ENCODE assay signal across 12 cellular contexts in the genomic region with DNA sequence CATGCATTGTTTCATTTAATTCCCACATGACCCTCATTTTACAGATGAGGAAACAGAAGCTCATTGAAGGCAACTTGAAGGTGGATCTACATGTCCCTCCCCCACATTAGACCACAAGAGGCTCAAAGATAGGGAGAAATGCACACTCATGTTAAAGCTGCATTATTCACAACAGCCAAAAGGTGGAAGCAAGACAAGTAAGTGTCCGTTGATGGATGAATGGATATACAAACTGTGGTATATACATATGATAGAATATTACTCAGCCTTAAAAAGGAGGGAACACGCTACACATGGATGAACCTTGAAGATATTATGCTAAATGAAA.
A peak's percentile ranks its signal among the peaks of the same experiment; 100 is the strongest.
DNase-seq lines count a peak whose midpoint lies in the region; ATAC-seq and TF ChIP-seq lines count a peak whose summit lies in the region.
"Had no signal": no experiment of that assay in that cellular context is flagged by ENCODE, and none has a peak within 500 bp of the region (broad histone marks: within the 10 kb centered on the region; RNA-seq: fewer than 3 reads in every experiment).

No MANE protein-coding gene starts in this region.

- H3K27me3 Mint-ChIP-seq in MCF 10A (ENCODE audit: insufficient read depth, unreplicated experiment) (no peaks in the 10 kb centered on the region), type B pancreatic cell (peaks cover 4% of the 10 kb centered on the region)

- H3K4me2 ChIP-seq in SK-N-SH, result 0 out of 2 replicates have a peak overlapping the region, but pooled peaks have one; percentile 20

- TF ChIP-seq CTCF in MCF 10A (IDR thresholded peaks at IDR 0.05; ENCODE audit: unreplicated experiment) (no peak), breast epithelium (IDR thresholded peaks at IDR 0.05) (no peak), SK-N-SH (IDR thresholded peaks at IDR 0.05) (peak; percentile 7; the same call in 1 of the 2 replicates), fibroblast of pulmonary artery (IDR thresholded peaks at IDR 0.05; ENCODE audit: low read length, missing control alignments) (no peak), type B pancreatic cell (conservative IDR thresholded peaks at IDR 0.05) (peak; percentile 12), gastrocnemius medialis (IDR thresholded peaks at IDR 0.05 in 4 of 5, conservative IDR thresholded peaks at IDR 0.05 in 1 of 5) (no peak)

- H3K9me2 ChIP-seq in SK-N-SH, result no peaks in the 10 kb centered on the region

- no peak for ATAC-seq in gastrocnemius medialis
- ATAC-seq in HG03442 (IDR thresholded peaks at IDR 0.05; ENCODE audit: unreplicated experiment), result no peak

- CTCF ChIA-PET in MCF 10A (lab: Yijun Ruan, JAX) (interaction anchor here (0.6 to 1.8 kb wide), 8 partner anchors 18 to 207 kb away, joined by 3 to 5 read pairs (median 4); no protein-coding TSS in a partner anchor), SK-N-SH (lab: Yijun Ruan, JAX) (interaction anchor here (1.2 to 1.3 kb wide), 2 partner anchors 8 to 13 kb away, joined by 3 read pairs; no protein-coding TSS in a partner anchor)

- peaks cover 13% of the 10 kb centered on the region for H3F3A ChIP-seq in SK-N-SH (replicated peaks; ENCODE audit: insufficient read depth)

- H4K20me1 ChIP-seq in SK-N-SH (ENCODE audit: insufficient read depth), result no peaks in the 10 kb centered on the region

- in situ Hi-C loops in gastrocnemius medialis (cut with MboI; ENCODE audit: low sequenced_read_pairs in 4 of 4), result no loop called here

- H3K4me1 Mint-ChIP-seq in MCF 10A (ENCODE audit: insufficient read depth, unreplicated experiment), result peaks cover 56% of the 10 kb centered on the region
- H3K4me1 Mint-ChIP-seq in type B pancreatic cell (ENCODE audit: unreplicated experiment), result peaks cover 31% of the 10 kb centered on the region

- TF ChIP-seq EP300 in SK-N-SH (IDR thresholded peaks at IDR 0.05; ENCODE audit: borderline replicate concordance in 1 of 2, low read depth in 1 of 2, low read length in 1 of 2), result no peak

- no peaks in the 10 kb centered on the region for H3K36me3 ChIP-seq in breast epithelium
- H3K36me3 ChIP-seq in SK-N-SH (replicated peaks in 1 of 2; ENCODE audit: control insufficient read depth in 1 of 2, insufficient read depth in 2 of 2, low read length in 1 of 2), result no peaks in the 10 kb centered on the region
- no peaks in the 10 kb centered on the region for H3K36me3 ChIP-seq in gastrocnemius medialis
- H3K36me3 ChIP-seq: SJSA1 had no signal

- H3K79me2 ChIP-seq in SK-N-SH (ENCODE audit: insufficient read depth), result no peaks in the 10 kb centered on the region

- POLR2A ChIA-PET in MCF 10A (lab: Yijun Ruan, JAX) (interaction anchor here (0.6 to 4.9 kb wide), 14 partner anchors 12 to 815 kb away, joined by 3 to 41 read pairs (median 4); a partner anchor contains a TSS), SK-N-SH (lab: Yijun Ruan, JAX) (no interaction called here)

- H3K36me3 Mint-ChIP-seq in MCF 10A (ENCODE audit: insufficient read depth, unreplicated experiment) (no peaks in the 10 kb centered on the region), type B pancreatic cell (peaks cover 4% of the 10 kb centered on the region)

- DNase-seq in MCF 10A (ENCODE audit: unreplicated experiment), result peak; percentile 34
- DNase-seq in breast epithelium (ENCODE audit: low spot score in 2 of 2), result no peak
- no peak for DNase-seq in SK-N-SH
- DNase-seq in fibroblast of pulmonary artery (ENCODE audit: low read depth), result peak; percentile 10
- DNase-seq in type B pancreatic cell (ENCODE audit: extremely low spot score, unreplicated experiment), result no peak
- DNase-seq in gastrocnemius medialis, result no peak
- no peak for DNase-seq in activated gamma-delta T cell (lab: John Stamatoyannopoulos, UW)
- DNase-seq: activated CD4-positive, CD25-positive, alpha-beta regulatory T cell; midbrain had no signal

- no TSS peak for BruUV-seq in MCF 10A (replicated peaks; lab: Mats Ljungman, UMichigan)

- no peaks in the 10 kb centered on the region for H3K4me1 ChIP-seq in breast epithelium
- peaks cover 3 to 12% of the 10 kb centered on the region in 2 experiments; a peak in 2 of 4 replicates for H3K4me1 ChIP-seq in SK-N-SH (ENCODE audit: control insufficient read depth in 1 of 2, insufficient read depth in 2 of 2, low read depth in 1 of 2, low read length in 1 of 2)
- H3K4me1 ChIP-seq in gastrocnemius medialis, result peaks cover 0 to 14% of the 10 kb centered on the region in 2 donors

- H3K4me3 Mint-ChIP-seq in MCF 10A (ENCODE audit: unreplicated experiment), result no peak overlapping the region
- H3K4me3 Mint-ChIP-seq in type B pancreatic cell, result no peak overlapping the region

- no peak for TF ChIP-seq RAD21 in SK-N-SH (IDR thresholded peaks at IDR 0.05; ENCODE audit: low read length)

- 0 out of 2 replicates have a peak overlapping the region, but pooled peaks have one; percentile 49 for H2AFZ ChIP-seq in SK-N-SH (ENCODE audit: low read depth)

- TF ChIP-seq POLR2A in breast epithelium (IDR thresholded peaks at IDR 0.05) (no peak), gastrocnemius medialis (IDR thresholded peaks at IDR 0.05) (no peak)

- WGBS in SK-N-SH (ENCODE audit: low lambda C conversion rate), result 96% methylated on average over 2 of the region's 2 CpGs

- H3K27me3 ChIP-seq in breast epithelium (no peaks in the 10 kb centered on the region), SK-N-SH (ENCODE audit: insufficient read depth) (no peaks in the 10 kb centered on the region), gastrocnemius medialis (no peaks in the 10 kb centered on the region)
- H3K27me3 ChIP-seq: SJSA1 had no signal

- peak overlapping the region; percentile 86 for H3K27ac Mint-ChIP-seq in MCF 10A (ENCODE audit: low read depth, unreplicated experiment)
- peak overlapping the region; percentile 79 for H3K27ac Mint-ChIP-seq in type B pancreatic cell

- H3K9me3 ChIP-seq in breast epithelium (no peaks in the 10 kb centered on the region), SK-N-SH (no peaks in the 10 kb centered on the region), gastrocnemius medialis (no peaks in the 10 kb centered on the region)
- H3K9me3 ChIP-seq: SJSA1 had no signal

- H3K27ac ChIP-seq in breast epithelium (no peak overlapping the region), SK-N-SH (ENCODE audit: low read depth in 2 of 2, low read length in 1 of 2) (peak overlapping the region in 1 of 2 experiments; percentile 52; a peak in 1 of 4 replicates), gastrocnemius medialis (no peak overlapping the region)
- H3K27ac ChIP-seq: SJSA1 had no signal

- no peaks in the 10 kb centered on the region for H3K9me3 Mint-ChIP-seq in MCF 10A (ENCODE audit: unreplicated experiment)
- H3K9me3 Mint-ChIP-seq in type B pancreatic cell, result peaks cover 6% of the 10 kb centered on the region
- H3K9me3 Mint-ChIP-seq: effector memory CD8-positive, alpha-beta T cell had no signal

- no peak overlapping the region for H3K4me3 ChIP-seq in breast epithelium
- no peak overlapping the region for H3K4me3 ChIP-seq in SK-N-SH (ENCODE audit: low read depth in 2 of 2, low read length in 1 of 2)
- H3K4me3 ChIP-seq in fibroblast of pulmonary artery (replicated peaks; ENCODE audit: low read depth, low read length), result no peak overlapping the region
- no peak overlapping the region for H3K4me3 ChIP-seq in gastrocnemius medialis
- H3K4me3 ChIP-seq: SJSA1 had no signal

- intact Hi-C loops in MCF 10A (cut with micrococcal nuclease) (loop anchor here (2.0 to 10.0 kb wide), 6 partner anchors 51 to 219 kb away; a partner anchor contains a TSS), breast epithelium (cut with DNase I; ENCODE audit: low total_unique reads) (no loop called here), gastrocnemius medialis (cut with DNase I; ENCODE audit: low total_unique reads) (no loop called here)

- H3K9ac ChIP-seq in SK-N-SH, result no peak overlapping the region

TF ChIP-seq in SK-N-SH, 30 proteins besides CTCF, POLR2A, EP300 and RAD21 (continues in another document):
- TF ChIP-seq POLR2AphosphoS5 (IDR thresholded peaks at IDR 0.05; ENCODE audit: low read depth, low read length) (no peak), NRF1 (IDR thresholded peaks at IDR 0.05; ENCODE audit: low read depth, low read length) (no peak), TAF1 (IDR thresholded peaks at IDR 0.05; ENCODE audit: borderline replicate concordance, low read depth, low read length) (no peak), RFX5 (IDR thresholded peaks at IDR 0.05; ENCODE audit: low read length) (no peak), RCOR1 (IDR thresholded peaks at IDR 0.05; ENCODE audit: low read length) (no peak), JUND (IDR thresholded peaks at IDR 0.05) (no peak), TCF12 (IDR thresholded peaks at IDR 0.05) (no peak), SIN3A (IDR thresholded peaks at IDR 0.05; ENCODE audit: borderline replicate concordance, low read depth, low read length) (no peak), EZH2phosphoT487 (IDR thresholded peaks at IDR 0.05; ENCODE audit: borderline replicate concordance, low read depth) (no peak), GABPA (IDR thresholded peaks at IDR 0.05; ENCODE audit: low read depth) (no peak)
- TF ChIP-seq, protein P1, sequence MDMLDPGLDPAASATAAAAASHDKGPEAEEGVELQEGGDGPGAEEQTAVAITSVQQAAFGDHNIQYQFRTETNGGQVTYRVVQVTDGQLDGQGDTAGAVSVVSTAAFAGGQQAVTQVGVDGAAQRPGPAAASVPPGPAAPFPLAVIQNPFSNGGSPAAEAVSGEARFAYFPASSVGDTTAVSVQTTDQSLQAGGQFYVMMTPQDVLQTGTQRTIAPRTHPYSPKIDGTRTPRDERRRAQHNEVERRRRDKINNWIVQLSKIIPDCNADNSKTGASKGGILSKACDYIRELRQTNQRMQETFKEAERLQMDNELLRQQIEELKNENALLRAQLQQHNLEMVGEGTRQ (IDR thresholded peaks at IDR 0.05; ENCODE audit: borderline replicate concordance, low read depth, low read length), result no peak
- TF ChIP-seq, protein P2, sequence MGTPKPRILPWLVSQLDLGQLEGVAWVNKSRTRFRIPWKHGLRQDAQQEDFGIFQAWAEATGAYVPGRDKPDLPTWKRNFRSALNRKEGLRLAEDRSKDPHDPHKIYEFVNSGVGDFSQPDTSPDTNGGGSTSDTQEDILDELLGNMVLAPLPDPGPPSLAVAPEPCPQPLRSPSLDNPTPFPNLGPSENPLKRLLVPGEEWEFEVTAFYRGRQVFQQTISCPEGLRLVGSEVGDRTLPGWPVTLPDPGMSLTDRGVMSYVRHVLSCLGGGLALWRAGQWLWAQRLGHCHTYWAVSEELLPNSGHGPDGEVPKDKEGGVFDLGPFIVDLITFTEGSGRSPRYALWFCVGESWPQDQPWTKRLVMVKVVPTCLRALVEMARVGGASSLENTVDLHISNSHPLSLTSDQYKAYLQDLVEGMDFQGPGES (IDR thresholded peaks at IDR 0.05; ENCODE audit: low read depth, low read length), result no peak

Comparison
In these comparisons a context has a peak if more than half of its experiments do, and no peak if none do; other contexts are left out.
1. DNase-seq: peak in MCF 10A (single experiment) and fibroblast of pulmonary artery (single experiment); none in breast epithelium (0 of 2), SK-N-SH (single experiment), type B pancreatic cell (single experiment), gastrocnemius medialis (0 of 2) and activated gamma-delta T cell (single experiment).
2. CTCF ChIP-seq: peak in SK-N-SH (single experiment) and type B pancreatic cell (single experiment); none in MCF 10A (single experiment), breast epithelium (0 of 3), fibroblast of pulmonary artery (single experiment) and gastrocnemius medialis (0 of 5).